2 cellular contexts compared by ENCODE assay signal in genomic region chr4:62093735-62094134, GRCh38.
TF ChIP-seq lines count a peak whose summit lies in the region.

No MANE protein-coding gene starts in this region.

TF ChIP-seq in GM23338, 12 proteins besides CTCF, POLR2A, EP300 and RAD21:
- no peak for TF ChIP-seq POLR2AphosphoS5 (IDR thresholded peaks at IDR 0.05; ENCODE audit: low read depth)
- TF ChIP-seq CREB1 (CRISPR knock-in tag; IDR thresholded peaks at IDR 0.05; ENCODE audit: low read depth), result no peak
- no peak for TF ChIP-seq EZH2 (IDR thresholded peaks at IDR 0.05; ENCODE audit: low read depth, unreplicated experiment)
- TF ChIP-seq STAT1 (IDR thresholded peaks at IDR 0.05; ENCODE audit: unreplicated experiment), result no peak
- TF ChIP-seq EZH2phosphoT487 (IDR thresholded peaks at IDR 0.05; ENCODE audit: unreplicated experiment), result no peak
- TF ChIP-seq ETS1 (IDR thresholded peaks at IDR 0.05), result no peak
- TF ChIP-seq NANOG (IDR thresholded peaks at IDR 0.05; ENCODE audit: borderline replicate concordance), result no peak
- TF ChIP-seq ZNF114 (CRISPR knock-in tag; IDR thresholded peaks at IDR 0.05), result no peak
- TF ChIP-seq ZNF331 (CRISPR knock-in tag; IDR thresholded peaks at IDR 0.05; ENCODE audit: low read depth), result no peak

TF ChIP-seq in H1, 55 proteins besides CTCF, POLR2A, EP300 and RAD21:
- no peak for TF ChIP-seq BCL11A (IDR thresholded peaks at IDR 0.05; ENCODE audit: low read depth in 2 of 2, low read length in 2 of 2)
- TF ChIP-seq MAFK (IDR thresholded peaks at IDR 0.05; ENCODE audit: low read depth, low read length), result no peak
- no peak for TF ChIP-seq BRCA1 (IDR thresholded peaks at IDR 0.05; ENCODE audit: low read depth, low read length)
- TF ChIP-seq JUN (IDR thresholded peaks at IDR 0.05; ENCODE audit: low read depth, low read length), result no peak
- no peak for TF ChIP-seq CEBPB (IDR thresholded peaks at IDR 0.05; ENCODE audit: low read depth, low read length)
- no peak for TF ChIP-seq E2F6 (IDR thresholded peaks at IDR 0.05)
- TF ChIP-seq SRF (IDR thresholded peaks at IDR 0.05; ENCODE audit: low read depth, low read length), result no peak
- TF ChIP-seq SP4 (IDR thresholded peaks at IDR 0.05; ENCODE audit: low read length), result no peak
- no peak for TF ChIP-seq SUZ12 (IDR thresholded peaks at IDR 0.05; ENCODE audit: low read length)
